11 cellular contexts compared by ENCODE assay signal in genomic region chr17:37273419-37274051, GRCh38.
DNase-seq lines count a peak whose midpoint lies in the region; ATAC-seq and TF ChIP-seq lines count a peak whose summit lies in the region.
"Had no signal": no experiment of that assay in that cellular context is flagged by ENCODE, and none has a peak within 500 bp of the region (broad histone marks: within the 10 kb centered on the region; RNA-seq: fewer than 3 reads in every experiment).

No MANE protein-coding gene starts in this region.

- H3K27me3 Mint-ChIP-seq in progenitor cell of endocrine pancreas = no peaks in the 10 kb centered on the region
- H3K27me3 Mint-ChIP-seq: memory B cell had no signal

- no peak overlapping the region for H3K4me3 Mint-ChIP-seq in progenitor cell of endocrine pancreas (ENCODE audit: low read depth)
- H3K4me3 Mint-ChIP-seq: activated T-cell treated with anti-CD3 and anti-CD28 coated beads, Interleukin-2, amount 50 U/mL, for 4 hours; memory B cell had no signal

- DNase-seq in ELF-1 (ENCODE audit: low read depth, low spot score) (peak; percentile 22), NCI-H69 (lab: John Stamatoyannopoulos, UW) (peak; percentile 6), dermis blood vessel endothelial cell (peak; percentile 45), progenitor cell of endocrine pancreas (ENCODE audit: low spot score, unreplicated experiment) (no peak), NCI-H446 (lab: John Stamatoyannopoulos, UW) (no peak), C1 segment of cervical spinal cord (lab: John Stamatoyannopoulos, UW) (no peak), hippocampal formation (lab: John Stamatoyannopoulos, UW) (no peak)
- DNase-seq: activated T-cell treated with anti-CD3 and anti-CD28 coated beads, Interleukin-2, amount 50 U/mL, for 4 hours; stimulated activated CD4-positive, alpha-beta T cell treated with anti-CD3 and anti-CD28 coated beads, Interleukin-15, amount 100 ng/mL, for 24 hours had no signal

- no peak for TF ChIP-seq CTCF in progenitor cell of endocrine pancreas (IDR thresholded peaks at IDR 0.05; ENCODE audit: unreplicated experiment)

- peak overlapping the region; percentile 25 for H3K27ac Mint-ChIP-seq in progenitor cell of endocrine pancreas
- H3K27ac Mint-ChIP-seq: memory B cell had no signal

- peaks cover 13% of the 10 kb centered on the region for H3K4me1 Mint-ChIP-seq in progenitor cell of endocrine pancreas (ENCODE audit: low read depth)
- H3K4me1 Mint-ChIP-seq: memory B cell had no signal

- ATAC-seq in HG03175 (IDR thresholded peaks at IDR 0.05; ENCODE audit: unreplicated experiment) = no peak
- ATAC-seq: activated T-cell treated with anti-CD3 and anti-CD28 coated beads, Interleukin-2, amount 50 U/mL, for 4 hours had no signal

- no peaks in the 10 kb centered on the region for H3K9me3 Mint-ChIP-seq in progenitor cell of endocrine pancreas (ENCODE audit: low read depth)
- H3K9me3 Mint-ChIP-seq: activated T-cell treated with anti-CD3 and anti-CD28 coated beads, Interleukin-2, amount 50 U/mL, for 4 hours; memory B cell had no signal

- peaks cover 29% of the 10 kb centered on the region for H3K36me3 Mint-ChIP-seq in progenitor cell of endocrine pancreas (ENCODE audit: insufficient read depth)

Comparison
In these comparisons a context has a peak if more than half of its experiments do, and no peak if none do; other contexts are left out.
1. DNase-seq: peak in ELF-1 (single experiment), NCI-H69 (single experiment) and dermis blood vessel endothelial cell (single experiment); none in progenitor cell of endocrine pancreas (single experiment), NCI-H446 (0 of 2), C1 segment of cervical spinal cord (0 of 14) and hippocampal formation (0 of 2).